In the genomic region with DNA sequence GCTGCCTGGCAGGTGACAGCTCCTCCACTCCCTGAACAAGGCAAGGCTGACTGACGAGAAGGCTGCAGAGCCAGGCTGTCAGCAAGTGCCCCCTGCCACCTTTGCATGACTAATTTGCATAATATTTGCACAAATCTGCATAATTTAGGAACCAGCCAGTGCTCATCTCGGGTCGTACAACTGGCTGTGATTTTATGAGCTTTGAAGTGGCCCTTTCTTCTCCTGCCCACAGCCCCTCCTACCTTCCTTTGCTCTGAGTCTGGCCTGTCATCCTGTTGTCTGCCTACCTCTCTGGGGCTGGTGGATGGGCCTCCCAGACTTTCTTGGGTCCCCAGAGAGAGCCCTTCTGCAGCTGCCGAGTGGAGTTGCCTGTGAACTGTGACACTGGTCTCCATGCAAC, we compare ENCODE assay signal across 24 cellular contexts.
"Had no signal": no experiment of that assay in that cellular context is flagged by ENCODE, and none has a peak within 500 bp of the region (broad histone marks: within the 10 kb centered on the region; RNA-seq: fewer than 3 reads in every experiment).

No MANE protein-coding gene starts in this region.

- H3K27ac Mint-ChIP-seq: activated CD4-positive, alpha-beta memory T cell treated with anti-CD3 and anti-CD28 coated beads, Interleukin-2, amount 10 ng/mL, durations not matched to agents 7 days and 5 days; activated CD4-positive, alpha-beta T cell treated with anti-CD3 and anti-CD28 coated beads for 36 hours; activated naive CD4-positive, alpha-beta T cell treated with anti-CD3 and anti-CD28 coated beads, Interleukin-2, amount 10 ng/mL, durations not matched to agents 7 days and 5 days; activated naive CD8-positive, alpha-beta T cell treated with anti-CD3 and anti-CD28 coated beads for 36 hours; activated T-cell treated with anti-CD3 and anti-CD28 coated beads, Interleukin-2, amount 50 U/mL, for 72 hours; activated T-helper 2 cell treated with anti-CD3 and anti-CD28 coated beads, Interferon-gamma antibody, Interleukin-2, Interleukin-4, amounts not matched to agents 10 μg/mL and 5 μg/mL and 100 μg/mL, durations not matched to agents 14 hours and 24 hours and 36 hours had no signal

- H3K4me3 Mint-ChIP-seq: activated CD4-positive, alpha-beta memory T cell treated with anti-CD3 and anti-CD28 coated beads, Interleukin-2, amount 10 ng/mL, durations not matched to agents 7 days and 5 days; activated CD4-positive, alpha-beta T cell treated with anti-CD3 and anti-CD28 coated beads for 36 hours; activated naive CD4-positive, alpha-beta T cell treated with anti-CD3 and anti-CD28 coated beads, Interleukin-2, amount 10 ng/mL, durations not matched to agents 7 days and 5 days; activated naive CD8-positive, alpha-beta T cell treated with anti-CD3 and anti-CD28 coated beads for 36 hours; activated T-cell treated with anti-CD3 and anti-CD28 coated beads, Interleukin-2, amount 50 U/mL, for 72 hours had no signal

- H3K36me3 Mint-ChIP-seq: activated naive CD4-positive, alpha-beta T cell treated with anti-CD3 and anti-CD28 coated beads, Interleukin-2, amount 10 ng/mL, durations not matched to agents 7 days and 5 days; activated naive CD8-positive, alpha-beta T cell treated with anti-CD3 and anti-CD28 coated beads for 36 hours had no signal

- DNase-seq: activated CD4-positive, alpha-beta memory T cell treated with anti-CD3 and anti-CD28 coated beads, Interleukin-2, amount 10 ng/mL, durations not matched to agents 7 days and 5 days; activated CD4-positive, alpha-beta T cell treated with anti-CD3 and anti-CD28 coated beads for 36 hours; activated CD4-positive, alpha-beta T cell treated with anti-CD3 and anti-CD28 coated beads, Interleukin-2, amount 50 U/mL, for 1 hour; activated gamma-delta T cell treated with Interleukin-2 at 50 U/mL for 16 hours; activated naive CD4-positive, alpha-beta T cell treated with anti-CD3 and anti-CD28 coated beads, Interleukin-2, amount 10 ng/mL, durations not matched to agents 7 days and 5 days; activated naive CD8-positive, alpha-beta T cell treated with anti-CD3 and anti-CD28 coated beads for 36 hours; activated T-cell treated with anti-CD3 and anti-CD28 coated beads, Interleukin-2, amount 50 U/mL, for 72 hours; anterior cingulate cortex; caudate nucleus; Kasumi-1; KBM-7; NCI-H1048; NCI-H146; NCI-H187 treated with DMSO at 0.1 percent for 48 hours; NCI-H2081 treated with DMSO at 0.1 percent for 48 hours; NCI-H510A treated with DMSO at 0.1 percent for 48 hours; NCI-H82; Right ventricle myocardium superior; SJCRH30; SK-N-SH; T-helper 1 cell had no signal

- H3K4me3 ChIP-seq: breast epithelium, SJCRH30 had no signal

- H3K27me3 Mint-ChIP-seq: activated CD4-positive, alpha-beta memory T cell treated with anti-CD3 and anti-CD28 coated beads, Interleukin-2, amount 10 ng/mL, durations not matched to agents 7 days and 5 days; activated naive CD8-positive, alpha-beta T cell treated with anti-CD3 and anti-CD28 coated beads for 36 hours had no signal

- H3K4me1 Mint-ChIP-seq: activated CD4-positive, alpha-beta memory T cell treated with anti-CD3 and anti-CD28 coated beads, Interleukin-2, amount 10 ng/mL, durations not matched to agents 7 days and 5 days; activated CD4-positive, alpha-beta T cell treated with anti-CD3 and anti-CD28 coated beads for 36 hours; activated naive CD4-positive, alpha-beta T cell treated with anti-CD3 and anti-CD28 coated beads, Interleukin-2, amount 10 ng/mL, durations not matched to agents 7 days and 5 days had no signal

- H3K9me3 Mint-ChIP-seq: activated CD4-positive, alpha-beta memory T cell treated with anti-CD3 and anti-CD28 coated beads, Interleukin-2, amount 10 ng/mL, durations not matched to agents 7 days and 5 days; activated naive CD4-positive, alpha-beta T cell treated with anti-CD3 and anti-CD28 coated beads, Interleukin-2, amount 10 ng/mL, durations not matched to agents 7 days and 5 days; activated naive CD8-positive, alpha-beta T cell treated with anti-CD3 and anti-CD28 coated beads for 36 hours; activated T-cell treated with anti-CD3 and anti-CD28 coated beads, Interleukin-2, amount 50 U/mL, for 72 hours; activated T-helper 2 cell treated with anti-CD3 and anti-CD28 coated beads, Interferon-gamma antibody, Interleukin-2, Interleukin-4, amounts not matched to agents 10 μg/mL and 5 μg/mL and 100 μg/mL, durations not matched to agents 14 hours and 24 hours and 36 hours had no signal

- H3K27ac ChIP-seq: breast epithelium, SJCRH30, VCaP had no signal
